Comparison of ENCODE assay signal across 11 cellular contexts in genomic region chr20:47304287-47304686, GRCh38. TPM values are rescaled to one million over a fixed set of nuclear protein-coding genes. Genes with fewer than 3 reads are reported as not detected.
DNase-seq lines count a peak whose midpoint lies in the region; TF ChIP-seq lines count a peak whose summit lies in the region.
"Had no signal": no experiment of that assay in that cellular context is flagged by ENCODE, and none has a peak within 500 bp of the region (broad histone marks: within the 10 kb centered on the region; RNA-seq: fewer than 3 reads in every experiment).

No MANE protein-coding gene starts in this region.

- peaks cover 10% of the 10 kb centered on the region for H3K4me1 ChIP-seq in ovary (ENCODE audit: insufficient read depth)

- H3K4me3 ChIP-seq in fibroblast of mammary gland (ENCODE audit: control insufficient read depth, low read depth, low read length) = no peak overlapping the region
- H3K4me3 ChIP-seq in ovary = no peak overlapping the region

- no peaks in the 10 kb centered on the region for H3K36me3 ChIP-seq in ovary

- intact Hi-C loops in ovary (cut with DNase I) = no loop called here

- 59 to 66% (median 62%) methylated on average over 3 of the region's 3 CpGs for WGBS in ovary, 3 donors

- TF ChIP-seq POLR2A in ovary (IDR thresholded peaks at IDR 0.05) = no peak

- no peaks in the 10 kb centered on the region for H3K27me3 ChIP-seq in ovary

- TF ChIP-seq EP300 in ovary (IDR thresholded peaks at IDR 0.05) = no peak

- TF ChIP-seq CTCF in fibroblast of mammary gland (conservative IDR thresholded peaks at IDR 0.05; ENCODE audit: control insufficient read depth, insufficient read depth, low read depth, low read length) (no peak), ovary (IDR thresholded peaks at IDR 0.05) (no peak)

- no peaks in the 10 kb centered on the region for H3K9me3 ChIP-seq in ovary

- peak overlapping the region; percentile 21 to 25 for H3K27ac ChIP-seq in ovary
- H3K27ac ChIP-seq: HL-60 had no signal

- DNase-seq in DMS153 treated with DMSO at 0.1 percent for 48 hours (lab: John Stamatoyannopoulos, UW; ENCODE audit: unreplicated experiment) (peak; percentile 41), NCI-H2196 treated with DMSO at 0.1 percent for 48 hours (lab: John Stamatoyannopoulos, UW; ENCODE audit: unreplicated experiment) (peak; percentile 18), fibroblast of mammary gland (ENCODE audit: low read depth) (peak; percentile 35), ovary (no peak), foreskin melanocyte (no peak), HK-2 (ENCODE audit: unreplicated experiment) (no peak)
- DNase-seq in activated CD4-positive, alpha-beta T cell treated with anti-CD3 and anti-CD28 coated beads, Interleukin-2, amount 50 U/mL, for 48 hours = no peak
- no peak for DNase-seq in activated CD4-positive, alpha-beta T cell treated with anti-CD3 and anti-CD28 coated beads for 48 hours
- DNase-seq: effector CD4-positive, alpha-beta T cell; stimulated activated CD4-positive, alpha-beta T cell treated with anti-CD3 and anti-CD28 coated beads, Interleukin-15, amount 100 ng/mL, for 24 hours had no signal

RNA-seq across cellular contexts. Expression of gene ZMYND8, which starts 52.2 kb away (rescaled TPM):
- 10 to 100 TPM; 20.3 to 40.7 (median 31.2) TPM for total RNA-seq in ovary
- polyA plus RNA-seq in ovary = 10 to 100 TPM in 1 of 2 donors, 1 to 10 TPM in 1; 8.3 to 23.5 TPM

Comparison
In these comparisons a context has a peak if more than half of its experiments do, and no peak if none do; other contexts are left out.
1. DNase-seq: peak in DMS153 treated with DMSO at 0.1 percent for 48 hours (single experiment), NCI-H2196 treated with DMSO at 0.1 percent for 48 hours (single experiment) and fibroblast of mammary gland (single experiment); none in ovary (0 of 5), foreskin melanocyte (single experiment), activated CD4-positive, alpha-beta T cell treated with anti-CD3 and anti-CD28 coated beads, Interleukin-2, amount 50 U/mL, for 48 hours (0 of 2), HK-2 (single experiment) and activated CD4-positive, alpha-beta T cell treated with anti-CD3 and anti-CD28 coated beads for 48 hours (single experiment).